ENCODE assay signal across 8 cellular contexts in the genomic region with DNA sequence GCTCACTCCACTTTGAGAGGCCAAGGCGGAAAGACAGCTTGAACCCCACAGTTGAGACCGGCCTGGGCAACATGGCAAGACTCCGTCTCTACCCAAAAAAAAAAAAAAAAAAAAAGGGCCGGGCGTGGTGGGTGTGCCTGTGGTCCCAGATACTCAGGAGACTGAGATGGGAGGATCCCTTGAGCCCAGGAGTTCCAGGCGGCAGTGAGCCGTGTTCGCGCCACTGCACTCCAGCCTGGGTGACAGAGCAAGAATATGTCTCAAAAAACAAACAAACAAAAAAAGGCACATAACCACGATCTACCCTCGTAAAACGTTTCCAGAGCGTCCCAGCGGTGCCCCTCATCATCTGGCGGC. TPM values are rescaled to one million over a fixed set of nuclear protein-coding genes. Genes with fewer than 3 reads are reported as not detected.
DNase-seq lines count a peak whose midpoint lies in the region; ATAC-seq and TF ChIP-seq lines count a peak whose summit lies in the region.

No MANE protein-coding gene starts in this region.

- peak overlapping the region; percentile 75 for H3K4me2 ChIP-seq in mesendoderm (ENCODE audit: low read length)

- DNase-seq in cardiac muscle cell (ENCODE audit: low read depth in 1 of 2, low spot score in 1 of 2) (no peak), cardiac septum (ENCODE audit: low spot score) (no peak), breast epithelium (ENCODE audit: low spot score in 2 of 2) (no peak), mesendoderm (no peak), upper lobe of right lung (no peak), SW 1271 (lab: John Stamatoyannopoulos, UW) (no peak), sciatic nerve (ENCODE audit: low spot score) (no peak), SIG-M5 treated with dmso at 0.1 percent for 504 hours (lab: John Stamatoyannopoulos, UW; ENCODE audit: unreplicated experiment) (no peak)

- ATAC-seq in upper lobe of right lung (no peak), sciatic nerve (no peak)

- TF ChIP-seq POLR2A in breast epithelium (IDR thresholded peaks at IDR 0.05) = no peak

- H3K56ac ChIP-seq in mesendoderm (ENCODE audit: low read length) = peak overlapping the region; percentile 97

- H3K4me3 ChIP-seq in cardiac muscle cell (peak overlapping the region; percentile 55), breast epithelium (peak overlapping the region; percentile 74 to 98 (median 93)), mesendoderm (ENCODE audit: low read length) (peak overlapping the region; percentile 79), upper lobe of right lung (peak overlapping the region; percentile 79)

- TF ChIP-seq CTCF in cardiac muscle cell (IDR thresholded peaks at IDR 0.05; ENCODE audit: low read depth, low read length) (no peak), breast epithelium (IDR thresholded peaks at IDR 0.05) (no peak), upper lobe of right lung (IDR thresholded peaks at IDR 0.05) (no peak)

- H3K27ac ChIP-seq in cardiac muscle cell (peak overlapping the region; percentile 94), breast epithelium (peak overlapping the region; percentile 78 to 84), mesendoderm (ENCODE audit: low read depth, low read length) (peak overlapping the region; percentile 69), upper lobe of right lung (peak overlapping the region; percentile 87)

- H3K79me2 ChIP-seq in mesendoderm (ENCODE audit: control insufficient read depth, insufficient read depth, low read length) = peaks cover 5% of the 10 kb centered on the region

- no peak overlapping the region for H3K4ac ChIP-seq in mesendoderm (ENCODE audit: low read depth, low read length)

- H3K9me3 ChIP-seq in cardiac muscle cell (ENCODE audit: low read depth) (no peaks in the 10 kb centered on the region), breast epithelium (no peaks in the 10 kb centered on the region), upper lobe of right lung (no peaks in the 10 kb centered on the region)

- H3K36me3 ChIP-seq in cardiac muscle cell (no peaks in the 10 kb centered on the region), breast epithelium (no peaks in the 10 kb centered on the region), mesendoderm (ENCODE audit: control insufficient read depth, insufficient read depth, low read length) (no peaks in the 10 kb centered on the region), upper lobe of right lung (peaks cover 10% of the 10 kb centered on the region)

- no peak overlapping the region for H2BK120ac ChIP-seq in mesendoderm (ENCODE audit: low read depth, low read length)

- no peak overlapping the region for H2BK15ac ChIP-seq in mesendoderm (replicated peaks; ENCODE audit: low read depth)

- no peak overlapping the region for H2BK5ac ChIP-seq in mesendoderm (ENCODE audit: low read length)

- H3K23ac ChIP-seq in mesendoderm (ENCODE audit: low read length) = no peak overlapping the region

- no peak overlapping the region for H3K18ac ChIP-seq in mesendoderm (ENCODE audit: low read length)

- peaks cover 8% of the 10 kb centered on the region for H3K79me1 ChIP-seq in mesendoderm (ENCODE audit: low read length)

- peak overlapping the region; percentile 84 for H3K9ac ChIP-seq in mesendoderm (ENCODE audit: low read length)

- no peak overlapping the region for H4K5ac ChIP-seq in mesendoderm (ENCODE audit: low read length)

- WGBS in mesendoderm (ENCODE audit: extremely low coverage, insufficient coverage, low lambda C conversion rate) = no CpG with 5 or more reads among the region's 15 CpGs

- no peak overlapping the region for H4K8ac ChIP-seq in mesendoderm (ENCODE audit: low read depth, low read length)

- intact Hi-C loops in cardiac septum (cut with DNase I) (loop anchor here (2.0 to 5.0 kb wide), 3 partner anchors 36 to 116 kb away; a partner anchor contains a TSS), breast epithelium (cut with DNase I; ENCODE audit: low total_unique reads) (loop anchor here (5.0 to 10.0 kb wide), 2 partner anchors 34 to 114 kb away; a partner anchor contains a TSS), upper lobe of right lung (cut with DNase I) (no loop called here), sciatic nerve (cut with DNase I) (no loop called here)

- H3K27me3 ChIP-seq in cardiac muscle cell (no peaks in the 10 kb centered on the region), breast epithelium (no peaks in the 10 kb centered on the region), mesendoderm (ENCODE audit: insufficient read depth, low read length, poor library complexity) (no peaks in the 10 kb centered on the region), upper lobe of right lung (no peaks in the 10 kb centered on the region)

- H2AK5ac ChIP-seq in mesendoderm (ENCODE audit: low read length) = no peak overlapping the region

- H3K4me1 ChIP-seq in cardiac muscle cell (ENCODE audit: low read depth) (peaks cover 6% of the 10 kb centered on the region), breast epithelium (peaks cover 4% of the 10 kb centered on the region in 2 donors), mesendoderm (ENCODE audit: control insufficient read depth, low read depth, low read length) (peaks cover 9% of the 10 kb centered on the region), upper lobe of right lung (peaks cover 15% of the 10 kb centered on the region)

RNA-seq across cellular contexts. Expression of a gene that starts 0.9 kb away (rescaled TPM):
- total RNA-seq in cardiac muscle cell = 24.4 and 27.5 TPM in 2 replicates
- 22.2 and 25.2 TPM in 2 replicates for polyA plus RNA-seq in cardiac muscle cell
- 4.8 TPM for total RNA-seq in cardiac septum
- total RNA-seq in breast epithelium = 10 to 100 TPM; 11.0 to 31.0 (median 24.6) TPM
- polyA plus RNA-seq in mesendoderm (2013, experiment 1 of 2) = 16.4 TPM
- polyA plus RNA-seq in mesendoderm (2013, experiment 2 of 2) = 14.7 TPM
- 20.7 TPM for total RNA-seq in upper lobe of right lung
- total RNA-seq in sciatic nerve = 23.8 TPM

RNA-seq across cellular contexts. Expression of a gene that starts 10.7 kb away (rescaled TPM):
- total RNA-seq in cardiac muscle cell (142 and 174 TPM in 2 replicates), cardiac septum (95.1 TPM), breast epithelium (10 to 100 TPM; 73.1 to 91.9 (median 76.7) TPM), upper lobe of right lung (134 TPM), sciatic nerve (56.2 TPM)
- polyA plus RNA-seq in cardiac muscle cell = 179 and 235 TPM in 2 replicates
- 216 TPM for polyA plus RNA-seq in mesendoderm (2013, experiment 1 of 2)
- 212 TPM for polyA plus RNA-seq in mesendoderm (2013, experiment 2 of 2)

RNA-seq across cellular contexts. Expression of a gene that starts 13.0 kb away (rescaled TPM):
- 0.11 TPM in 1 of 2 replicates, not detected in the other for total RNA-seq in cardiac muscle cell
- polyA plus RNA-seq in cardiac muscle cell = 0.23 and 1.2 TPM in 2 replicates
- total RNA-seq in cardiac septum = 1.0 TPM
- total RNA-seq in breast epithelium = 1 to 10 TPM in 2 of 3 donors, under 1 TPM in 1; 0.66 to 2.0 (median 1.6) TPM
- polyA plus RNA-seq in mesendoderm (2013, experiment 1 of 2) = 0.39 TPM
- polyA plus RNA-seq in mesendoderm (2013, experiment 2 of 2) = 0.41 TPM
- 26.8 TPM for total RNA-seq in upper lobe of right lung
- total RNA-seq in sciatic nerve = 7.4 TPM

RNA-seq across cellular contexts. Expression of a gene that starts 17.5 kb away (rescaled TPM):
- 1.1 and 2.4 TPM in 2 replicates for total RNA-seq in cardiac muscle cell
- polyA plus RNA-seq in cardiac muscle cell = 0.09 and 0.16 TPM in 2 replicates
- 4.0 TPM for total RNA-seq in cardiac septum
- 10 to 100 TPM in 2 of 3 donors, 1 to 10 TPM in 1; 3.2 to 11.1 (median 10.2) TPM for total RNA-seq in breast epithelium
- polyA plus RNA-seq in mesendoderm (2013, experiment 1 of 2) = 1.3 TPM
- 1.2 TPM for polyA plus RNA-seq in mesendoderm (2013, experiment 2 of 2)
- 4.0 TPM for total RNA-seq in upper lobe of right lung
- 7.5 TPM for total RNA-seq in sciatic nerve

RNA-seq across cellular contexts. Expression of a gene that starts 24.6 kb away (rescaled TPM):
- total RNA-seq in cardiac muscle cell (1.4 and 1.6 TPM in 2 replicates), cardiac septum (22.2 TPM), breast epithelium (1 to 10 TPM in 1 of 3 donors, under 1 TPM in 2; 0.16 to 4.2 (median 0.66) TPM), upper lobe of right lung (2.7 TPM), sciatic nerve (8.4 TPM)
- 2.1 and 4.8 TPM in 2 replicates for polyA plus RNA-seq in cardiac muscle cell
- polyA plus RNA-seq in mesendoderm (2013, experiment 1 of 2) = 0.14 TPM
- polyA plus RNA-seq in mesendoderm (2013, experiment 2 of 2) = 0.18 TPM

Comparison
In these comparisons a context has a peak if more than half of its experiments do, and no peak if none do; other contexts are left out.
1. intact Hi-C loops: an anchor here in cardiac septum (2.0 to 5.0 kb wide) and breast epithelium (5.0 to 10.0 kb wide); none called in upper lobe of right lung and sciatic nerve.